In genomic region chr3:48558446-48559134, GRCh38 we compare ENCODE assay signal across 1 cellular context.
A peak's percentile ranks its signal among the peaks of the same experiment; 100 is the strongest.
TF ChIP-seq lines count a peak whose summit lies in the region.

No MANE protein-coding gene starts in this region.

TF ChIP-seq in HepG2, 621 proteins besides CTCF, POLR2A, EP300 and RAD21 (continued from another document and continues in another):
- TF ChIP-seq PAXIP1 (CRISPR knock-in tag; conservative IDR thresholded peaks at IDR 0.05) (peak; percentile 33; the same call in 1 of the 2 replicates), SMARCC2 (IDR thresholded peaks at IDR 0.05) (no peak), MXD1 (CRISPR knock-in tag; IDR thresholded peaks at IDR 0.05) (0 out of 2 replicates have a peak, but pooled peaks have one; percentile 40), ZBTB38 (CRISPR knock-in tag; IDR thresholded peaks at IDR 0.05) (peak; percentile 12; the same call in 1 of the 2 replicates), RBM39 (IDR thresholded peaks at IDR 0.05; ENCODE audit: low read depth, low read length, poor library complexity, severe bottlenecking) (peak; percentile 4), HDAC1 (CRISPR knock-in tag; IDR thresholded peaks at IDR 0.05) (peak; percentile 36; the same call in 1 of the 2 replicates), TBX2 (CRISPR knock-in tag; IDR thresholded peaks at IDR 0.05; ENCODE audit: borderline replicate concordance) (peak; percentile 9; the same call in 1 of the 2 replicates), FOXC1 (CRISPR knock-in tag; IDR thresholded peaks at IDR 0.05; ENCODE audit: borderline replicate concordance) (0 out of 2 replicates have a peak, but pooled peaks have one; percentile 31), ZUFSP (CRISPR knock-in tag; IDR thresholded peaks at IDR 0.05; ENCODE audit: borderline replicate concordance) (no peak), ZNF687 (CRISPR knock-in tag; IDR thresholded peaks at IDR 0.05) (peak; percentile 44), ZSCAN22 (CRISPR knock-in tag; IDR thresholded peaks at IDR 0.05) (no peak), DNMT3B (CRISPR knock-in tag; conservative IDR thresholded peaks at IDR 0.05) (no peak), SOX13 (IDR thresholded peaks at IDR 0.05) (no peak), SOX13 (CRISPR knock-in tag; conservative IDR thresholded peaks at IDR 0.05 in 1 of 2, IDR thresholded peaks at IDR 0.05 in 1 of 2) (no peak), NRL (CRISPR knock-in tag; IDR thresholded peaks at IDR 0.05; ENCODE audit: borderline replicate concordance) (peak; percentile 49; the same call in 1 of the 2 replicates), SNAI1 (CRISPR knock-in tag; IDR thresholded peaks at IDR 0.05; ENCODE audit: borderline replicate concordance) (0 out of 2 replicates have a peak, but pooled peaks have one; percentile 26)
- TF ChIP-seq, protein P1, sequence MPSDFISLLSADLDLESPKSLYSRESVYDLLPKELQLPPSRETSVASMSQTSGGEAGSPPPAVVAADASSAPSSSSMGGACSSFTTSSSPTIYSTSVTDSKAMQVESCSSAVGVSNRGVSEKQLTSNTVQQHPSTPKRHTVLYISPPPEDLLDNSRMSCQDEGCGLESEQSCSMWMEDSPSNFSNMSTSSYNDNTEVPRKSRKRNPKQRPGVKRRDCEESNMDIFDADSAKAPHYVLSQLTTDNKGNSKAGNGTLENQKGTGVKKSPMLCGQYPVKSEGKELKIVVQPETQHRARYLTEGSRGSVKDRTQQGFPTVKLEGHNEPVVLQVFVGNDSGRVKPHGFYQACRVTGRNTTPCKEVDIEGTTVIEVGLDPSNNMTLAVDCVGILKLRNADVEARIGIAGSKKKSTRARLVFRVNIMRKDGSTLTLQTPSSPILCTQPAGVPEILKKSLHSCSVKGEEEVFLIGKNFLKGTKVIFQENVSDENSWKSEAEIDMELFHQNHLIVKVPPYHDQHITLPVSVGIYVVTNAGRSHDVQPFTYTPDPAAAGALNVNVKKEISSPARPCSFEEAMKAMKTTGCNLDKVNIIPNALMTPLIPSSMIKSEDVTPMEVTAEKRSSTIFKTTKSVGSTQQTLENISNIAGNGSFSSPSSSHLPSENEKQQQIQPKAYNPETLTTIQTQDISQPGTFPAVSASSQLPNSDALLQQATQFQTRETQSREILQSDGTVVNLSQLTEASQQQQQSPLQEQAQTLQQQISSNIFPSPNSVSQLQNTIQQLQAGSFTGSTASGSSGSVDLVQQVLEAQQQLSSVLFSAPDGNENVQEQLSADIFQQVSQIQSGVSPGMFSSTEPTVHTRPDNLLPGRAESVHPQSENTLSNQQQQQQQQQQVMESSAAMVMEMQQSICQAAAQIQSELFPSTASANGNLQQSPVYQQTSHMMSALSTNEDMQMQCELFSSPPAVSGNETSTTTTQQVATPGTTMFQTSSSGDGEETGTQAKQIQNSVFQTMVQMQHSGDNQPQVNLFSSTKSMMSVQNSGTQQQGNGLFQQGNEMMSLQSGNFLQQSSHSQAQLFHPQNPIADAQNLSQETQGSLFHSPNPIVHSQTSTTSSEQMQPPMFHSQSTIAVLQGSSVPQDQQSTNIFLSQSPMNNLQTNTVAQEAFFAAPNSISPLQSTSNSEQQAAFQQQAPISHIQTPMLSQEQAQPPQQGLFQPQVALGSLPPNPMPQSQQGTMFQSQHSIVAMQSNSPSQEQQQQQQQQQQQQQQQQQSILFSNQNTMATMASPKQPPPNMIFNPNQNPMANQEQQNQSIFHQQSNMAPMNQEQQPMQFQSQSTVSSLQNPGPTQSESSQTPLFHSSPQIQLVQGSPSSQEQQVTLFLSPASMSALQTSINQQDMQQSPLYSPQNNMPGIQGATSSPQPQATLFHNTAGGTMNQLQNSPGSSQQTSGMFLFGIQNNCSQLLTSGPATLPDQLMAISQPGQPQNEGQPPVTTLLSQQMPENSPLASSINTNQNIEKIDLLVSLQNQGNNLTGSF (CRISPR knock-in tag; IDR thresholded peaks at IDR 0.05), result no peak
- TF ChIP-seq, protein P2, sequence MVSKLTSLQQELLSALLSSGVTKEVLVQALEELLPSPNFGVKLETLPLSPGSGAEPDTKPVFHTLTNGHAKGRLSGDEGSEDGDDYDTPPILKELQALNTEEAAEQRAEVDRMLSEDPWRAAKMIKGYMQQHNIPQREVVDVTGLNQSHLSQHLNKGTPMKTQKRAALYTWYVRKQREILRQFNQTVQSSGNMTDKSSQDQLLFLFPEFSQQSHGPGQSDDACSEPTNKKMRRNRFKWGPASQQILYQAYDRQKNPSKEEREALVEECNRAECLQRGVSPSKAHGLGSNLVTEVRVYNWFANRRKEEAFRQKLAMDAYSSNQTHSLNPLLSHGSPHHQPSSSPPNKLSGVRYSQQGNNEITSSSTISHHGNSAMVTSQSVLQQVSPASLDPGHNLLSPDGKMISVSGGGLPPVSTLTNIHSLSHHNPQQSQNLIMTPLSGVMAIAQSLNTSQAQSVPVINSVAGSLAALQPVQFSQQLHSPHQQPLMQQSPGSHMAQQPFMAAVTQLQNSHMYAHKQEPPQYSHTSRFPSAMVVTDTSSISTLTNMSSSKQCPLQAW (CRISPR knock-in tag; IDR thresholded peaks at IDR 0.05), result 0 out of 2 replicates have a peak, but pooled peaks have one; percentile 29
- TF ChIP-seq, protein P3, sequence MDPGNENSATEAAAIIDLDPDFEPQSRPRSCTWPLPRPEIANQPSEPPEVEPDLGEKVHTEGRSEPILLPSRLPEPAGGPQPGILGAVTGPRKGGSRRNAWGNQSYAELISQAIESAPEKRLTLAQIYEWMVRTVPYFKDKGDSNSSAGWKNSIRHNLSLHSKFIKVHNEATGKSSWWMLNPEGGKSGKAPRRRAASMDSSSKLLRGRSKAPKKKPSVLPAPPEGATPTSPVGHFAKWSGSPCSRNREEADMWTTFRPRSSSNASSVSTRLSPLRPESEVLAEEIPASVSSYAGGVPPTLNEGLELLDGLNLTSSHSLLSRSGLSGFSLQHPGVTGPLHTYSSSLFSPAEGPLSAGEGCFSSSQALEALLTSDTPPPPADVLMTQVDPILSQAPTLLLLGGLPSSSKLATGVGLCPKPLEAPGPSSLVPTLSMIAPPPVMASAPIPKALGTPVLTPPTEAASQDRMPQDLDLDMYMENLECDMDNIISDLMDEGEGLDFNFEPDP (CRISPR knock-in tag; conservative IDR thresholded peaks at IDR 0.05), result 0 out of 2 replicates have a peak, but pooled peaks have one; percentile 80
- TF ChIP-seq, protein P4, sequence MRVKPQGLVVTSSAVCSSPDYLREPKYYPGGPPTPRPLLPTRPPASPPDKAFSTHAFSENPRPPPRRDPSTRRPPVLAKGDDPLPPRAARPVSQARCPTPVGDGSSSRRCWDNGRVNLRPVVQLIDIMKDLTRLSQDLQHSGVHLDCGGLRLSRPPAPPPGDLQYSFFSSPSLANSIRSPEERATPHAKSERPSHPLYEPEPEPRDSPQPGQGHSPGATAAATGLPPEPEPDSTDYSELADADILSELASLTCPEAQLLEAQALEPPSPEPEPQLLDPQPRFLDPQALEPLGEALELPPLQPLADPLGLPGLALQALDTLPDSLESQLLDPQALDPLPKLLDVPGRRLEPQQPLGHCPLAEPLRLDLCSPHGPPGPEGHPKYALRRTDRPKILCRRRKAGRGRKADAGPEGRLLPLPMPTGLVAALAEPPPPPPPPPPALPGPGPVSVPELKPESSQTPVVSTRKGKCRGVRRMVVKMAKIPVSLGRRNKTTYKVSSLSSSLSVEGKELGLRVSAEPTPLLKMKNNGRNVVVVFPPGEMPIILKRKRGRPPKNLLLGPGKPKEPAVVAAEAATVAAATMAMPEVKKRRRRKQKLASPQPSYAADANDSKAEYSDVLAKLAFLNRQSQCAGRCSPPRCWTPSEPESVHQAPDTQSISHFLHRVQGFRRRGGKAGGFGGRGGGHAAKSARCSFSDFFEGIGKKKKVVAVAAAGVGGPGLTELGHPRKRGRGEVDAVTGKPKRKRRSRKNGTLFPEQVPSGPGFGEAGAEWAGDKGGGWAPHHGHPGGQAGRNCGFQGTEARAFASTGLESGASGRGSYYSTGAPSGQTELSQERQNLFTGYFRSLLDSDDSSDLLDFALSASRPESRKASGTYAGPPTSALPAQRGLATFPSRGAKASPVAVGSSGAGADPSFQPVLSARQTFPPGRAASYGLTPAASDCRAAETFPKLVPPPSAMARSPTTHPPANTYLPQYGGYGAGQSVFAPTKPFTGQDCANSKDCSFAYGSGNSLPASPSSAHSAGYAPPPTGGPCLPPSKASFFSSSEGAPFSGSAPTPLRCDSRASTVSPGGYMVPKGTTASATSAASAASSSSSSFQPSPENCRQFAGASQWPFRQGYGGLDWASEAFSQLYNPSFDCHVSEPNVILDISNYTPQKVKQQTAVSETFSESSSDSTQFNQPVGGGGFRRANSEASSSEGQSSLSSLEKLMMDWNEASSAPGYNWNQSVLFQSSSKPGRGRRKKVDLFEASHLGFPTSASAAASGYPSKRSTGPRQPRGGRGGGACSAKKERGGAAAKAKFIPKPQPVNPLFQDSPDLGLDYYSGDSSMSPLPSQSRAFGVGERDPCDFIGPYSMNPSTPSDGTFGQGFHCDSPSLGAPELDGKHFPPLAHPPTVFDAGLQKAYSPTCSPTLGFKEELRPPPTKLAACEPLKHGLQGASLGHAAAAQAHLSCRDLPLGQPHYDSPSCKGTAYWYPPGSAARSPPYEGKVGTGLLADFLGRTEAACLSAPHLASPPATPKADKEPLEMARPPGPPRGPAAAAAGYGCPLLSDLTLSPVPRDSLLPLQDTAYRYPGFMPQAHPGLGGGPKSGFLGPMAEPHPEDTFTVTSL (CRISPR knock-in tag; IDR thresholded peaks at IDR 0.05; ENCODE audit: borderline replicate concordance), result 0 out of 2 replicates have a peak, but pooled peaks have one; percentile 15
